In the genomic region with DNA sequence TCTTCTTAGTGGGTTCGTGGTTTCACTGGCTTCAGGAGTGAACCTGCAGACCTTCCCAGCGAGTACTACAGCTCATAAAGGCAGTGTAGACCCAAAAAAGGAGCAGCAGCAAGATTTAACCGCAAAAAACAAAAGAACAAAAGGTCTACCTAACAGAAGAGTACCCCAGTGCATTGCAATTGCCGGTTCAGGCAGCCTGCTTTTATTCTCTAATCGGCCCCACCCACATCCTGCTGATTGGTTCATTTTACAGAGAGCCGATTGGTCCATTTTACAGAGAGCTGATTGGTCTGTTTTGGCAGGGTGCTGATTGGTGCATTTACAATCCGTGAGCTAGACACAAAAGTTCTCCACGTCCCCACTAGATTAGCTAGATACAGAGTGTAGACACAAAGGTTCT, we compare ENCODE assay signal across 6 cellular contexts. TPM values are rescaled to one million over a fixed set of nuclear protein-coding genes. Genes with fewer than 3 reads are reported as not detected.
DNase-seq lines count a peak whose midpoint lies in the region; ATAC-seq, FAIRE-seq and TF ChIP-seq lines count a peak whose summit lies in the region.

No MANE protein-coding gene starts in this region.

- H3K36me3 ChIP-seq in Caco-2 (ENCODE audit: control insufficient read depth, insufficient read depth, low read length): no peaks in the 10 kb centered on the region
- no peaks in the 10 kb centered on the region for H3K36me3 ChIP-seq in effector memory CD4-positive, alpha-beta T cell (ENCODE audit: control insufficient read depth, insufficient read depth, low read length)

- no peaks in the 10 kb centered on the region for H3K9me3 Mint-ChIP-seq in Caco-2 (ENCODE audit: unreplicated experiment)

- DNase-seq in Caco-2 (peak; percentile 76 to 81), OCI-M1 (lab: John Stamatoyannopoulos, UW) (peak; percentile 81), NOMO-1 (lab: John Stamatoyannopoulos, UW; ENCODE audit: unreplicated experiment in 2 of 2) (no peak), HTR-8/SVneo (ENCODE audit: insufficient read length, low spot score) (no peak)
- DNase-seq in effector memory CD4-positive, alpha-beta T cell: peak in 2 of 3 donors; percentile 36 to 49

- peak overlapping the region; percentile 57 for H3K27ac Mint-ChIP-seq in Caco-2 (ENCODE audit: unreplicated experiment)

- H3K9me3 ChIP-seq in Caco-2: no peaks in the 10 kb centered on the region
- no peaks in the 10 kb centered on the region for H3K9me3 ChIP-seq in effector memory CD4-positive, alpha-beta T cell (ENCODE audit: control insufficient read depth, low read length)

- no peak overlapping the region for H3K27ac ChIP-seq in effector memory CD4-positive, alpha-beta T cell (ENCODE audit: insufficient read depth, low read length, poor library complexity, severe bottlenecking)

- POLR2A ChIA-PET in Caco-2 (lab: Charles Lee): no interaction called here

- H3K27me3 ChIP-seq in Caco-2 (replicated peaks; ENCODE audit: control insufficient read depth, insufficient read depth, low read length): no peaks in the 10 kb centered on the region
- no peaks in the 10 kb centered on the region for H3K27me3 ChIP-seq in effector memory CD4-positive, alpha-beta T cell (replicated peaks; ENCODE audit: control insufficient read depth, insufficient read depth, low read length, poor library complexity, severe bottlenecking)

- no peak for FAIRE-seq in HTR-8/SVneo (lab: Jason Lieb, UNC)

- peaks cover 35% of the 10 kb centered on the region for H3K36me3 Mint-ChIP-seq in Caco-2 (ENCODE audit: insufficient read depth, unreplicated experiment)

- intact Hi-C loops in Caco-2 (cut with micrococcal nuclease; ENCODE audit: unreplicated experiment): no loop called here

- no peaks in the 10 kb centered on the region for H3K27me3 Mint-ChIP-seq in Caco-2 (ENCODE audit: insufficient read depth, unreplicated experiment)

- CTCF ChIA-PET in Caco-2 (lab: Charles Lee): interaction anchor here (2.9 kb wide), 1 partner anchor 82 kb away, joined by 19 read pairs; no protein-coding TSS in a partner anchor

- H3K4me1 Mint-ChIP-seq in Caco-2 (ENCODE audit: low read depth, unreplicated experiment): peaks cover 6% of the 10 kb centered on the region

- no peak overlapping the region for H3K4me3 ChIP-seq in Caco-2 (ENCODE audit: low read depth, low read length)
- no peak overlapping the region for H3K4me3 ChIP-seq in effector memory CD4-positive, alpha-beta T cell (ENCODE audit: insufficient read depth, low read depth, low read length, poor library complexity, severe bottlenecking)

- H3K4me1 ChIP-seq in Caco-2: no peaks in the 10 kb centered on the region; the same call in 1 of the 2 replicates
- peaks cover 32% of the 10 kb centered on the region for H3K4me1 ChIP-seq in effector memory CD4-positive, alpha-beta T cell (ENCODE audit: control insufficient read depth, insufficient read depth, low read length, poor library complexity, severe bottlenecking)

- no peak for TF ChIP-seq CTCF in Caco-2 (IDR thresholded peaks at IDR 0.05; ENCODE audit: insufficient read depth in 1 of 2, low read depth in 1 of 2, low read length in 1 of 2, severe bottlenecking in 1 of 2, unreplicated experiment in 1 of 2)

- no peak for ATAC-seq in HG03354 (IDR thresholded peaks at IDR 0.05; ENCODE audit: poor library complexity, severe bottlenecking, unreplicated experiment)

- H3K4me3 Mint-ChIP-seq in Caco-2 (ENCODE audit: unreplicated experiment): peak overlapping the region; percentile 84

- no TSS peak for BruUV-seq in Caco-2 (replicated peaks; lab: Mats Ljungman, UMichigan)

RNA-seq across cellular contexts. Expression of a gene that starts 2.0 kb away (rescaled TPM):
- 37.1 and 37.8 TPM in 2 replicates for total RNA-seq in Caco-2 (2022)

RNA-seq across cellular contexts. Expression of a gene that starts 4.5 kb away (rescaled TPM):
- 58.2 and 71.6 TPM in 2 replicates for total RNA-seq in Caco-2 (2022)

RNA-seq across cellular contexts. Expression of a gene that starts 22.8 kb away (rescaled TPM):
- 9.1 and 9.4 TPM in 2 replicates for total RNA-seq in Caco-2 (2022)

RNA-seq across cellular contexts. Expression of a gene that starts 31.2 kb away (rescaled TPM):
- 2.2 and 3.5 TPM in 2 replicates for total RNA-seq in Caco-2 (2022)

RNA-seq across cellular contexts. Expression of a gene that starts 31.3 kb away (rescaled TPM):
- 44.8 and 55.3 TPM in 2 replicates for total RNA-seq in Caco-2 (2022)

Comparison
In these comparisons a context has a peak if more than half of its experiments do, and no peak if none do; other contexts are left out.
1. DNase-seq: peak in Caco-2 (2 of 2), OCI-M1 (single experiment) and effector memory CD4-positive, alpha-beta T cell (2 of 3); none in NOMO-1 (0 of 2) and HTR-8/SVneo (single experiment).